ENCODE assay signal across 22 cellular contexts in genomic region chr22:29964777-29965176, GRCh38.
"Had no signal": no experiment of that assay in that cellular context is flagged by ENCODE, and none has a peak within 500 bp of the region (broad histone marks: within the 10 kb centered on the region; RNA-seq: fewer than 3 reads in every experiment).

No MANE protein-coding gene starts in this region.

- H3K36me3 ChIP-seq: pancreas, upper lobe of left lung had no signal

- H3K9me3 ChIP-seq: heart right ventricle, pancreas, thoracic aorta, upper lobe of left lung had no signal

- H3K27ac ChIP-seq: heart right ventricle, pancreas, thoracic aorta, upper lobe of left lung, VCaP had no signal

- H3K27me3 ChIP-seq: heart right ventricle, pancreas, upper lobe of left lung had no signal

- H3K4me3 Mint-ChIP-seq: immature natural killer cell; naive thymus-derived CD4-positive, alpha-beta T cell; stimulated activated effector memory CD8-positive, alpha-beta T cell treated with anti-CD3 and anti-CD28 coated beads, Interleukin-12 subunit alpha, Interleukin-12 subunit beta, amount 100 ng/mL, for 72 hours; T-cell had no signal

- DNase-seq: activated CD4-positive, alpha-beta T cell treated with anti-CD3 and anti-CD28 coated beads, Interleukin-2, amount 50 U/mL, for 1 hour; activated CD4-positive, CD25-positive, alpha-beta regulatory T cell treated with anti-CD3 and anti-CD28 coated beads, Interleukin-2, amount 50 U/mL, for 72 hours; activated CD8-positive, alpha-beta memory T cell treated with anti-CD3 and anti-CD28 coated beads, Interleukin-2, amount 50 U/mL, for 4 hours; activated effector memory CD4-positive, alpha-beta T cell treated with anti-CD3 and anti-CD28 coated beads, Interleukin-2, amount 50 U/mL, for 16 hours; activated T-cell treated with anti-CD3 and anti-CD28 coated beads, Interleukin-2, amount 50 U/mL, for 48 hours; amniotic stem cell; effector CD8-positive, alpha-beta T cell; heart right ventricle; immature natural killer cell; left ventricle myocardium superior; naive thymus-derived CD4-positive, alpha-beta T cell; pancreas; stimulated activated CD4-positive, alpha-beta T cell treated with anti-CD3 and anti-CD28 coated beads, Interleukin-4, amount 100 ng/mL, for 24 hours; T-cell; upper lobe of left lung had no signal

- H3K27ac Mint-ChIP-seq: activated naive CD4-positive, alpha-beta T cell treated with anti-CD3 and anti-CD28 coated beads, Interleukin-2, amount 50 U/mL, for 72 hours; immature natural killer cell; stimulated activated effector memory CD8-positive, alpha-beta T cell treated with anti-CD3 and anti-CD28 coated beads, Interleukin-12 subunit alpha, Interleukin-12 subunit beta, amount 100 ng/mL, for 72 hours; T-cell had no signal

- H3K27me3 Mint-ChIP-seq: naive thymus-derived CD4-positive, alpha-beta T cell; T-cell had no signal

- FAIRE-seq: pancreas had no signal

- ATAC-seq: activated naive CD4-positive, alpha-beta T cell treated with anti-CD3 and anti-CD28 coated beads, Interleukin-2, amount 50 U/mL, for 72 hours; esophagus mucosa; heart right ventricle; left ventricle myocardium superior; naive thymus-derived CD4-positive, alpha-beta T cell; pancreas; sciatic nerve; stimulated activated effector memory CD8-positive, alpha-beta T cell treated with anti-CD3 and anti-CD28 coated beads, Interleukin-12 subunit alpha, Interleukin-12 subunit beta, amount 100 ng/mL, for 72 hours; T-cell had no signal

- H3K4me3 ChIP-seq: heart right ventricle, pancreas, smooth muscle cell, thoracic aorta, upper lobe of left lung had no signal

- H3K4me1 ChIP-seq: pancreas had no signal

- H3K9me3 Mint-ChIP-seq: activated naive CD4-positive, alpha-beta T cell treated with anti-CD3 and anti-CD28 coated beads, Interleukin-2, amount 50 U/mL, for 72 hours; immature natural killer cell; stimulated activated effector memory CD8-positive, alpha-beta T cell treated with anti-CD3 and anti-CD28 coated beads, Interleukin-12 subunit alpha, Interleukin-12 subunit beta, amount 100 ng/mL, for 72 hours; T-cell had no signal

- H3K36me3 Mint-ChIP-seq: activated naive CD4-positive, alpha-beta T cell treated with anti-CD3 and anti-CD28 coated beads, Interleukin-2, amount 50 U/mL, for 72 hours; T-cell had no signal
